ENCODE assay signal across 6 cellular contexts in genomic region chr11:78570031-78570430, GRCh38.
"Had no signal": no experiment of that assay in that cellular context is flagged by ENCODE, and none has a peak within 500 bp of the region (broad histone marks: within the 10 kb centered on the region; RNA-seq: fewer than 3 reads in every experiment).

No MANE protein-coding gene starts in this region.

- H3K27ac Mint-ChIP-seq: HFFc6 had no signal

- H3K9me3 Mint-ChIP-seq: HFFc6 had no signal

- H3K4me3 ChIP-seq: GM23248, HAP-1 had no signal

- DNase-seq: GM23248, GOT3, H7, HFFc6, IMR-90 had no signal

- H3K4me3 Mint-ChIP-seq: HFFc6 had no signal
